ENCODE assay signal across 29 cellular contexts in the genomic region with DNA sequence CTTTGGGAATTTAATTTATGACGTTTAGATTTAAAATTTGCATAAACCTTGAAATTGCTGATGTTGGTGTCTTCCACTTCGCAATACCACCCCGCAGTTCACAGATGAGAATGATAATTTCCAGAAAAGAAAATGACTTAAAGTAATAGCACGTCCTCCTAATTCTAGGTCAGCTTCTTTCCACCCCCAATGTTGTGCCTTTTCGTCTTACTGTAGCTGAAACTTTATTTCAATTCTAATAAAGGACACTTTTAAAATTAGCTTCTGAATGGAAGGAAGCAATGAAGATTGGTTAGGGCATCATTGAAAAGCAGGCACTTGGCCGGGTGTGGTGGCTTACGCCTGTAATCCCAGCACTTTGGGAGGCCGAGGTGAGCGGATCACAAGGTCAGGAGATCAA.
DNase-seq lines count a peak whose midpoint lies in the region; ATAC-seq and TF ChIP-seq lines count a peak whose summit lies in the region.
"Had no signal": no experiment of that assay in that cellular context is flagged by ENCODE, and none has a peak within 500 bp of the region (broad histone marks: within the 10 kb centered on the region; RNA-seq: fewer than 3 reads in every experiment).

No MANE protein-coding gene starts in this region.

- H3K4me3 ChIP-seq in WERI-Rb-1 (ENCODE audit: low read depth, low read length), result no peak overlapping the region
- H3K4me3 ChIP-seq: A549; BLaER1; BLaER1 treated with 17β-estradiol and CSF1 and Interleukin-3, amounts not matched to agents 10 nM and 100 nM had no signal

- peak overlapping the region; percentile 13 for H3K27ac ChIP-seq in WERI-Rb-1
- H3K27ac ChIP-seq: 22Rv1; A549; BLaER1; BLaER1 treated with 17β-estradiol and CSF1 and Interleukin-3, amounts not matched to agents 10 nM and 100 nM; C4-2B had no signal

- no peak for TF ChIP-seq CTCF in WERI-Rb-1 (IDR thresholded peaks at IDR 0.05; ENCODE audit: low read depth, low read length)

- H3K36me3 ChIP-seq in WERI-Rb-1, result no peaks in the 10 kb centered on the region
- H3K36me3 ChIP-seq: BE2C; BLaER1; BLaER1 treated with 17β-estradiol and CSF1 and Interleukin-3, amounts not matched to agents 10 nM and 100 nM had no signal

- no peaks in the 10 kb centered on the region for H3K27me3 ChIP-seq in WERI-Rb-1 (ENCODE audit: insufficient read depth, low read depth, severe bottlenecking)
- H3K27me3 ChIP-seq: BE2C; BLaER1; BLaER1 treated with 17β-estradiol and CSF1 and Interleukin-3, amounts not matched to agents 10 nM and 100 nM had no signal

- DNase-seq in SK-N-DZ (ENCODE audit: low spot score) (peak; percentile 95), WERI-Rb-1 (no peak), NCI-H446 (lab: John Stamatoyannopoulos, UW) (no peak)
- DNase-seq: 8988T; ACHN; AML-193; C1 segment of cervical spinal cord; Caco-2; Calu3; CD4-positive, alpha-beta memory T cell; CD4-positive, alpha-beta T cell; CD4-positive, CD25-positive, alpha-beta regulatory T cell; CD8-positive, alpha-beta memory T cell; CD8-positive, alpha-beta T cell; COR-L47; DMS 273 treated with DMSO at 0.1 percent for 48 hours; DMS153; DMS53; DMS79; DMS79 treated with DMSO at 0.1 percent for 48 hours; DND-41; EL had no signal

- H3K9me3 ChIP-seq in WERI-Rb-1 (ENCODE audit: severe bottlenecking), result peaks cover 10% of the 10 kb centered on the region
- H3K9me3 ChIP-seq: A549, Caco-2 had no signal

- no peak for ATAC-seq in GM19467 (IDR thresholded peaks at IDR 0.05; ENCODE audit: unreplicated experiment)
- ATAC-seq: A549; CD8-positive, alpha-beta T cell had no signal
